In the genomic region with DNA sequence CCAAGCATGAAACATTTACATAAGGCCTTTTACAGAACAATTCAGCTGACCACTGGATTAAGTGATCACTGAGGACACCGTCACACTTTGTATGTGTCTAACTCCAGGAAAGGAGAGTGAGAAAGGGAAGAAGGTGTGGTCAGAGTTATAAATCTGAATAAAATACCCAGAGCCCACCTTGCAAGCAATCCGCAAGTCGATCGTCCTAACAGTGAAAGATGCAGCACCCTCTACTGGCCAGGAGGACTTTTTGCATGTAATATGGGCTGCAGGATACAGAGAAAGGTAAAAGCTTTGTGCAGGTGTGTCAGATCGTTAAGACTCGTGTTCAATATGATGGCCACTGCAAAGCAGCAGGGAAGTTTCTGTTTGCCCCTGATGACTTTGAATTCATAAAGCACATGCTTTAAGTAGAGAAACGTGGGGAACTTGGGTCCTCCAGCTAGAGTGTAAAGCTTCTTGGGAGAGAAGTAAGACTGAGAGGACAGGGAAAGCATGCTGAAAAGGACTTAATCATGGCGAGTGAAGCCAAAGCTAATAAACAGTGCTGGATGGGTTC, we compare ENCODE assay signal across 11 cellular contexts.
DNase-seq lines count a peak whose midpoint lies in the region; ATAC-seq and TF ChIP-seq lines count a peak whose summit lies in the region.
"Had no signal": no experiment of that assay in that cellular context is flagged by ENCODE, and none has a peak within 500 bp of the region (broad histone marks: within the 10 kb centered on the region; RNA-seq: fewer than 3 reads in every experiment).

No MANE protein-coding gene starts in this region.

- no peak overlapping the region for H3K27ac ChIP-seq in upper lobe of left lung

- no peak for ATAC-seq in activated CD8-positive, alpha-beta T cell treated with anti-CD3 and anti-CD28 coated beads for 36 hours
- ATAC-seq in activated CD8-positive, alpha-beta T cell treated with anti-CD3 and anti-CD28 coated beads, Interleukin-2, amount 10 ng/mL, durations not matched to agents 7 days and 5 days: no peak
- no peak for ATAC-seq in stimulated activated naive CD8-positive, alpha-beta T cell treated with anti-CD3 and anti-CD28 coated beads, Interleukin-15, amount 100 ng/mL, for 72 hours
- ATAC-seq in GM18909 (IDR thresholded peaks at IDR 0.05; ENCODE audit: poor library complexity, unreplicated experiment) (no peak), upper lobe of left lung (ENCODE audit: low FRiP score in 2 of 2) (no peak)
- ATAC-seq: Right ventricle myocardium inferior had no signal

- CTCF ChIA-PET in activated CD8-positive, alpha-beta T cell treated with anti-CD3 and anti-CD28 coated beads for 36 hours (lab: Charles Lee): interaction anchor here (0.7 to 1.7 kb wide), 5 partner anchors 12 to 106 kb away, joined by 3 to 4 read pairs (median 3); no protein-coding TSS in a partner anchor
- CTCF ChIA-PET in activated CD8-positive, alpha-beta T cell treated with anti-CD3 and anti-CD28 coated beads, Interleukin-2, amount 10 ng/mL, durations not matched to agents 7 days and 5 days (lab: Charles Lee): interaction anchor here (1.0 to 1.2 kb wide), 2 partner anchors 17 to 34 kb away, joined by 3 to 4 read pairs; no protein-coding TSS in a partner anchor

- POLR2A ChIA-PET in activated CD8-positive, alpha-beta T cell treated with anti-CD3 and anti-CD28 coated beads for 36 hours (lab: Charles Lee): no interaction called here
- POLR2A ChIA-PET in activated CD8-positive, alpha-beta T cell treated with anti-CD3 and anti-CD28 coated beads, Interleukin-2, amount 10 ng/mL, durations not matched to agents 7 days and 5 days (lab: Charles Lee): no interaction called here

- no peak overlapping the region for H3K4me3 Mint-ChIP-seq in activated CD8-positive, alpha-beta T cell treated with anti-CD3 and anti-CD28 coated beads for 36 hours
- no peak overlapping the region for H3K4me3 Mint-ChIP-seq in activated CD8-positive, alpha-beta T cell treated with anti-CD3 and anti-CD28 coated beads, Interleukin-2, amount 10 ng/mL, durations not matched to agents 7 days and 5 days
- no peak overlapping the region for H3K4me3 Mint-ChIP-seq in stimulated activated naive CD8-positive, alpha-beta T cell treated with anti-CD3 and anti-CD28 coated beads, Interleukin-15, amount 100 ng/mL, for 72 hours
- H3K4me3 Mint-ChIP-seq: B cell had no signal

- no peak for TF ChIP-seq EP300 in upper lobe of left lung (IDR thresholded peaks at IDR 0.05)

- no peaks in the 10 kb centered on the region for H3K27me3 ChIP-seq in MG63
- H3K27me3 ChIP-seq in upper lobe of left lung: no peaks in the 10 kb centered on the region

- H3K4me1 Mint-ChIP-seq in activated CD8-positive, alpha-beta T cell treated with anti-CD3 and anti-CD28 coated beads for 36 hours (ENCODE audit: low read depth): no peaks in the 10 kb centered on the region
- no peaks in the 10 kb centered on the region for H3K4me1 Mint-ChIP-seq in activated CD8-positive, alpha-beta T cell treated with anti-CD3 and anti-CD28 coated beads, Interleukin-2, amount 10 ng/mL, durations not matched to agents 7 days and 5 days (ENCODE audit: low read depth)
- no peaks in the 10 kb centered on the region for H3K4me1 Mint-ChIP-seq in stimulated activated naive CD8-positive, alpha-beta T cell treated with anti-CD3 and anti-CD28 coated beads, Interleukin-15, amount 100 ng/mL, for 72 hours
- H3K4me1 Mint-ChIP-seq: B cell had no signal

- H3K9me3 Mint-ChIP-seq in activated CD8-positive, alpha-beta T cell treated with anti-CD3 and anti-CD28 coated beads for 36 hours: peaks cover 7% of the 10 kb centered on the region
- no peaks in the 10 kb centered on the region for H3K9me3 Mint-ChIP-seq in activated CD8-positive, alpha-beta T cell treated with anti-CD3 and anti-CD28 coated beads, Interleukin-2, amount 10 ng/mL, durations not matched to agents 7 days and 5 days (ENCODE audit: insufficient read depth)
- peaks cover 0 to 7% of the 10 kb centered on the region in 2 donors for H3K9me3 Mint-ChIP-seq in stimulated activated naive CD8-positive, alpha-beta T cell treated with anti-CD3 and anti-CD28 coated beads, Interleukin-15, amount 100 ng/mL, for 72 hours

- peak; percentile 59 for TF ChIP-seq CTCF in activated CD8-positive, alpha-beta T cell treated with anti-CD3 and anti-CD28 coated beads for 36 hours (IDR thresholded peaks at IDR 0.05)
- TF ChIP-seq CTCF in choroid plexus epithelial cell (conservative IDR thresholded peaks at IDR 0.05; ENCODE audit: low read depth, low read length) (peak; percentile 35), upper lobe of left lung (IDR thresholded peaks at IDR 0.05) (no peak)

- TF ChIP-seq POLR2A in upper lobe of left lung (IDR thresholded peaks at IDR 0.05): no peak

- WGBS in upper lobe of left lung, 2 donors: 88 to 94% methylated on average over 8 of the region's 8 CpGs

- no peak overlapping the region for H3K4me3 ChIP-seq in MG63
- no peak overlapping the region for H3K4me3 ChIP-seq in choroid plexus epithelial cell (ENCODE audit: low read depth, low read length)
- H3K4me3 ChIP-seq in upper lobe of left lung: no peak overlapping the region

- H3K36me3 Mint-ChIP-seq in activated CD8-positive, alpha-beta T cell treated with anti-CD3 and anti-CD28 coated beads for 36 hours (ENCODE audit: low read depth): no peaks in the 10 kb centered on the region
- no peaks in the 10 kb centered on the region for H3K36me3 Mint-ChIP-seq in activated CD8-positive, alpha-beta T cell treated with anti-CD3 and anti-CD28 coated beads, Interleukin-2, amount 10 ng/mL, durations not matched to agents 7 days and 5 days (ENCODE audit: low read depth)

- H3K4me1 ChIP-seq in upper lobe of left lung: peaks cover 0 to 3% (median 0%) of the 10 kb centered on the region in 4 donors

- 0 out of 2 replicates have a peak, but pooled peaks cover 3% of the 10 kb centered on the region for H3K36me3 ChIP-seq in MG63
- H3K36me3 ChIP-seq in upper lobe of left lung: no peaks in the 10 kb centered on the region

- H3K9me3 ChIP-seq in MG63 (peaks cover 10% of the 10 kb centered on the region; the same call in 1 of the 2 replicates), upper lobe of left lung (no peaks in the 10 kb centered on the region)

- intact Hi-C loops in activated CD8-positive, alpha-beta T cell treated with anti-CD3 and anti-CD28 coated beads for 36 hours (cut with micrococcal nuclease): no loop called here

- H3K27ac Mint-ChIP-seq in activated CD8-positive, alpha-beta T cell treated with anti-CD3 and anti-CD28 coated beads for 36 hours: no peak overlapping the region
- H3K27ac Mint-ChIP-seq in activated CD8-positive, alpha-beta T cell treated with anti-CD3 and anti-CD28 coated beads, Interleukin-2, amount 10 ng/mL, durations not matched to agents 7 days and 5 days: no peak overlapping the region
- no peak overlapping the region for H3K27ac Mint-ChIP-seq in stimulated activated naive CD8-positive, alpha-beta T cell treated with anti-CD3 and anti-CD28 coated beads, Interleukin-15, amount 100 ng/mL, for 72 hours
- H3K27ac Mint-ChIP-seq: B cell had no signal

- H3K27me3 Mint-ChIP-seq in activated CD8-positive, alpha-beta T cell treated with anti-CD3 and anti-CD28 coated beads for 36 hours: no peaks in the 10 kb centered on the region
- no peaks in the 10 kb centered on the region for H3K27me3 Mint-ChIP-seq in activated CD8-positive, alpha-beta T cell treated with anti-CD3 and anti-CD28 coated beads, Interleukin-2, amount 10 ng/mL, durations not matched to agents 7 days and 5 days (ENCODE audit: low read depth)
- H3K27me3 Mint-ChIP-seq in stimulated activated naive CD8-positive, alpha-beta T cell treated with anti-CD3 and anti-CD28 coated beads, Interleukin-15, amount 100 ng/mL, for 72 hours: no peaks in the 10 kb centered on the region

- peak; percentile 26 for DNase-seq in activated CD8-positive, alpha-beta T cell treated with anti-CD3 and anti-CD28 coated beads for 36 hours
- DNase-seq in activated CD8-positive, alpha-beta T cell treated with anti-CD3 and anti-CD28 coated beads, Interleukin-2, amount 10 ng/mL, durations not matched to agents 7 days and 5 days: no peak
- peak; percentile 62 for DNase-seq in MG63
- DNase-seq in choroid plexus epithelial cell (ENCODE audit: low read depth): no peak
- DNase-seq in stimulated activated naive CD8-positive, alpha-beta T cell treated with anti-CD3 and anti-CD28 coated beads, Interleukin-15, amount 100 ng/mL, for 72 hours: peak; percentile 2 to 13
- DNase-seq in upper lobe of left lung: no peak
- no peak for DNase-seq in GDM1 (lab: John Stamatoyannopoulos, UW)
- DNase-seq: cortex of kidney had no signal

Comparison
In these comparisons a context has a peak if more than half of its experiments do, and no peak if none do; other contexts are left out.
1. DNase-seq: peak in activated CD8-positive, alpha-beta T cell treated with anti-CD3 and anti-CD28 coated beads for 36 hours (single experiment), MG63 (single experiment) and stimulated activated naive CD8-positive, alpha-beta T cell treated with anti-CD3 and anti-CD28 coated beads, Interleukin-15, amount 100 ng/mL, for 72 hours (2 of 2); none in activated CD8-positive, alpha-beta T cell treated with anti-CD3 and anti-CD28 coated beads, Interleukin-2, amount 10 ng/mL, durations not matched to agents 7 days and 5 days (single experiment), choroid plexus epithelial cell (single experiment), upper lobe of left lung (0 of 2) and GDM1 (single experiment).
2. CTCF ChIP-seq: peak in activated CD8-positive, alpha-beta T cell treated with anti-CD3 and anti-CD28 coated beads for 36 hours (single experiment) and choroid plexus epithelial cell (single experiment); none in upper lobe of left lung (0 of 6).